ENCODE assay signal across 17 cellular contexts in the genomic region with DNA sequence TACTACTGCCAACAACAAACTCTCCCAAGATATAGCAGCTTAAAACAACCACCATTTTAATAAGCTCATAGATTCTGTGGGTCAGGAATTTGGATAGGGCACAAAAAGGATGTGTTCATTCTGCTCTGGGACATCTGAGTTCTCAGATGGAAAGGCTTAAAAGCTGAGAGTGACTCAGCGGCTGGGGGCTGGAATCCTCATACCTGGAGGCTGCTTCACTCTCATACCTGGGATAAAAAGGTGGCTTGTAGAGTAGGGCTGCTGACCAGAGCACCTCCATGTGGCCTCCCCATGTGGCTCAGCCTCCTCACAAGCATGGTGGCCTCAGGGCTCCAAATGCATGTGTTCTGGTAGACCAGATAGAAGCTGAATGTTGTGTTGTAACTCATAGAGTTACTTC. TPM values are rescaled to one million over a fixed set of nuclear protein-coding genes. Genes with fewer than 3 reads are reported as not detected.
DNase-seq lines count a peak whose midpoint lies in the region; ATAC-seq, FAIRE-seq and TF ChIP-seq lines count a peak whose summit lies in the region.
"Had no signal": no experiment of that assay in that cellular context is flagged by ENCODE, and none has a peak within 500 bp of the region (broad histone marks: within the 10 kb centered on the region; RNA-seq: fewer than 3 reads in every experiment).

No MANE protein-coding gene starts in this region.

- intact Hi-C loops in psoas muscle (cut with DNase I): no loop called here
- intact Hi-C loops in CD8-positive, alpha-beta T cell (cut with DNase I, micrococcal nuclease): no loop called here

- no peaks in the 10 kb centered on the region for H3K79me1 ChIP-seq in H1 (ENCODE audit: low read depth, low read length)

- H3K27me3 ChIP-seq in GM23338 (ENCODE audit: insufficient read depth): no peaks in the 10 kb centered on the region
- H3K27me3 ChIP-seq in H1 (replicated peaks in 1 of 4; ENCODE audit: control insufficient read depth in 3 of 4, extremely low read depth in 1 of 4, insufficient read depth in 3 of 4, low read length in 3 of 4): no peaks in the 10 kb centered on the region
- H3K27me3 ChIP-seq in psoas muscle (ENCODE audit: insufficient read depth in 3 of 3, low read length in 2 of 3): peaks cover 0 to 5% (median 0%) of the 10 kb centered on the region in 3 donors
- H3K27me3 ChIP-seq in CD8-positive, alpha-beta T cell (ENCODE audit: insufficient read depth, low read length): no peaks in the 10 kb centered on the region

- FAIRE-seq in H1 (lab: Jason Lieb, UNC): no peak
- FAIRE-seq: A204.1, GM12891, HepG2 had no signal

- no peak for DNase-seq in GM23338 (ENCODE audit: low spot score)
- no peak for DNase-seq in H1 (ENCODE audit: low read depth in 1 of 2, low spot score in 2 of 2)
- peak; percentile 62 for DNase-seq in kidney tubule cell (ENCODE audit: low spot score)
- DNase-seq in amniotic stem cell (lab: John Stamatoyannopoulos, UW): no peak
- no peak for DNase-seq in psoas muscle
- DNase-seq in CD8-positive, alpha-beta T cell: no peak
- DNase-seq: ACHN; Calu3; CD4-positive, alpha-beta T cell; DMS79 treated with DMSO at 0.1 percent for 48 hours; KBM-7 had no signal

- no peak overlapping the region for H3K27ac ChIP-seq in GM23338 (ENCODE audit: low read depth)
- no peak overlapping the region for H3K27ac ChIP-seq in H1 (ENCODE audit: low read depth, low read length)
- no peak overlapping the region for H3K27ac ChIP-seq in psoas muscle
- H3K27ac ChIP-seq in CD8-positive, alpha-beta T cell (ENCODE audit: low read depth, low read length): no peak overlapping the region
- H3K27ac ChIP-seq: C4-2B had no signal

- H2AK5ac ChIP-seq in H1 (ENCODE audit: low read depth, low read length): no peak overlapping the region

- no peak overlapping the region for H3K4ac ChIP-seq in H1 (replicated peaks; ENCODE audit: insufficient read length, low read depth, low read length)

- H3K18ac ChIP-seq in H1 (ENCODE audit: extremely low read depth, low read length): no peak overlapping the region

- no peak overlapping the region for H3K4me2 ChIP-seq in GM23338
- H3K4me2 ChIP-seq in H1 (ENCODE audit: insufficient read depth in 1 of 2, low read depth in 2 of 2, low read length in 2 of 2): no peak overlapping the region

- H3K4me1 Mint-ChIP-seq in GM23338: peaks cover 9% of the 10 kb centered on the region; the same call in 2 of the 3 replicates
- H3K4me1 Mint-ChIP-seq in CD8-positive, alpha-beta T cell (ENCODE audit: low read depth): no peaks in the 10 kb centered on the region
- H3K4me1 Mint-ChIP-seq: IgD-negative memory B cell had no signal

- 0 out of 2 replicates have a peak overlapping the region, but pooled peaks have one; percentile 76 for H2AFZ ChIP-seq in GM23338
- H2AFZ ChIP-seq in H1 (ENCODE audit: low read length): peak overlapping the region; percentile 34; the same call in 1 of the 2 replicates

- H3K27me3 Mint-ChIP-seq in GM23338 (ENCODE audit: insufficient read depth, low read depth, poor library complexity): peaks cover 5% of the 10 kb centered on the region
- H3K27me3 Mint-ChIP-seq in CD8-positive, alpha-beta T cell (ENCODE audit: low read depth): peaks cover 26% of the 10 kb centered on the region

- H3K4me3 ChIP-seq in GM23338 (no peak overlapping the region), H1 (ENCODE audit: extremely low read depth in 1 of 4, insufficient read depth in 2 of 4, low read depth in 3 of 4, low read length in 4 of 4) (no peak overlapping the region), psoas muscle (no peak overlapping the region)
- H3K4me3 ChIP-seq in CD8-positive, alpha-beta T cell (ENCODE audit: low read depth, low read length): no peak overlapping the region
- H3K4me3 ChIP-seq: HAP-1 had no signal

- WGBS in H1 (ENCODE audit: extremely low coverage in 1 of 2, insufficient coverage in 1 of 2, insufficient read length in 1 of 2, insufficient replicate concordance in 2 of 2, low coverage in 1 of 2, low lambda C conversion rate in 2 of 2, missing lambda C conversion rate in 1 of 2), 2 experiments: 86% methylated on average over 1 of the region's 1 CpG; no CpG with 5 or more reads in 1 of the 2 experiments
- 88 to 91% (median 90%) methylated on average over 1 of the region's 1 CpG for WGBS in psoas muscle, 3 donors

- H3K14ac ChIP-seq in H1 (ENCODE audit: insufficient read length): no peak overlapping the region

- H3K27ac Mint-ChIP-seq in GM23338: no peak overlapping the region
- no peak overlapping the region for H3K27ac Mint-ChIP-seq in CD8-positive, alpha-beta T cell
- H3K27ac Mint-ChIP-seq: CD4-positive, alpha-beta T cell; IgD-negative memory B cell had no signal

- H3K4me3 Mint-ChIP-seq in GM23338: no peak overlapping the region
- H3K4me3 Mint-ChIP-seq in CD8-positive, alpha-beta T cell: no peak overlapping the region
- H3K4me3 Mint-ChIP-seq: CD4-positive, alpha-beta T cell; IgD-negative memory B cell had no signal

- H4K5ac ChIP-seq in H1 (ENCODE audit: insufficient read length, low read depth, low read length): no peak overlapping the region

- H3K23ac ChIP-seq in H1 (ENCODE audit: insufficient read length): no peak overlapping the region

- H3K36me3 ChIP-seq in GM23338 (ENCODE audit: insufficient read depth) (no peaks in the 10 kb centered on the region), H1 (ENCODE audit: control insufficient read depth in 2 of 4, insufficient read depth in 4 of 4, low read length in 3 of 4) (no peaks in the 10 kb centered on the region), psoas muscle (ENCODE audit: insufficient read depth in 1 of 2, low read depth in 1 of 2) (no peaks in the 10 kb centered on the region)
- no peaks in the 10 kb centered on the region for H3K36me3 ChIP-seq in CD8-positive, alpha-beta T cell (ENCODE audit: insufficient read depth, low read length)
- H3K36me3 ChIP-seq: HAP-1 had no signal

- H3K79me2 ChIP-seq in GM23338 (replicated peaks; ENCODE audit: insufficient read depth) (no peaks in the 10 kb centered on the region), H1 (ENCODE audit: control insufficient read depth in 1 of 2, insufficient read depth in 2 of 2, low read length in 2 of 2) (no peaks in the 10 kb centered on the region)

- no peak for TF ChIP-seq EP300 in H1 (IDR thresholded peaks at IDR 0.05; ENCODE audit: borderline replicate concordance in 1 of 2, low read depth in 2 of 2, low read length in 2 of 2)

- no peaks in the 10 kb centered on the region for H3K36me3 Mint-ChIP-seq in GM23338 (ENCODE audit: low read depth)
- H3K36me3 Mint-ChIP-seq in CD8-positive, alpha-beta T cell: no peaks in the 10 kb centered on the region

- CTCF ChIA-PET in H1 (lab: Charles Lee; ENCODE audit: partially characterized antibody): interaction anchor here (1.0 to 2.2 kb wide), 3 partner anchors 196 to 366 kb away, joined by 3 to 6 read pairs (median 3); no protein-coding TSS in a partner anchor
- CTCF ChIA-PET in CD8-positive, alpha-beta T cell (lab: Charles Lee): interaction anchor here (1.1 kb wide), 1 partner anchor 20 kb away, joined by 3 read pairs; a partner anchor contains a TSS

- no peak overlapping the region for H2BK5ac ChIP-seq in H1 (ENCODE audit: low read depth, low read length)

- no peak overlapping the region for H2BK20ac ChIP-seq in H1 (ENCODE audit: low read length)

- H2BK120ac ChIP-seq in H1 (replicated peaks; ENCODE audit: low read depth, low read length): no peak overlapping the region

- H3K9ac ChIP-seq in H1 (replicated peaks in 1 of 4; ENCODE audit: extremely low read depth in 1 of 4, low read depth in 3 of 4, low read length in 3 of 4): no peak overlapping the region

- no peak overlapping the region for H2BK15ac ChIP-seq in H1 (ENCODE audit: low read length)

- no peaks in the 10 kb centered on the region for H3K23me2 ChIP-seq in H1 (ENCODE audit: low read depth, low read length)

- no peak overlapping the region for H4K91ac ChIP-seq in H1 (replicated peaks; ENCODE audit: insufficient read length, low read length)

- no peak for ATAC-seq in GM23338
- no peak for ATAC-seq in psoas muscle
- no peak for ATAC-seq in CD8-positive, alpha-beta T cell
- ATAC-seq: HepG2 had no signal

- no peaks in the 10 kb centered on the region for H3K9me3 Mint-ChIP-seq in GM23338
- no peaks in the 10 kb centered on the region for H3K9me3 Mint-ChIP-seq in CD8-positive, alpha-beta T cell
- H3K9me3 Mint-ChIP-seq: CD4-positive, alpha-beta T cell; IgD-negative memory B cell had no signal

- H3K9me2 ChIP-seq in GM23338 (ENCODE audit: insufficient read depth): peaks cover 7% of the 10 kb centered on the region

- no peaks in the 10 kb centered on the region for H3F3A ChIP-seq in GM23338 (replicated peaks; ENCODE audit: low read depth)

- H3K4me1 ChIP-seq in GM23338 (ENCODE audit: insufficient read depth) (peaks cover 8% of the 10 kb centered on the region), H1 (replicated peaks in 1 of 4; ENCODE audit: control insufficient read depth in 3 of 4, insufficient read depth in 4 of 4, low read length in 3 of 4) (no peaks in the 10 kb centered on the region; a peak in 1 of 7 replicates), psoas muscle (no peaks in the 10 kb centered on the region)
- H3K4me1 ChIP-seq in CD8-positive, alpha-beta T cell (ENCODE audit: insufficient read depth, low read length): no peaks in the 10 kb centered on the region

- H4K8ac ChIP-seq in H1 (ENCODE audit: extremely low read depth, insufficient read depth, low read length): no peak overlapping the region

- no peak for TF ChIP-seq RAD21 in H1 (IDR thresholded peaks at IDR 0.05 in 1 of 2, conservative IDR thresholded peaks at IDR 0.05 in 1 of 2; ENCODE audit: low read depth in 2 of 2, low read length in 2 of 2)

- H2BK12ac ChIP-seq in H1 (ENCODE audit: low read depth, low read length): no peak overlapping the region

- TF ChIP-seq CTCF in GM23338 (conservative IDR thresholded peaks at IDR 0.05; ENCODE audit: low read depth in 2 of 2) (no peak), H1 (IDR thresholded peaks at IDR 0.05; ENCODE audit: control extremely low read depth in 1 of 3, insufficient read depth in 1 of 3, low read depth in 1 of 3, low read length in 3 of 3) (no peak), psoas muscle (IDR thresholded peaks at IDR 0.05) (no peak)
- no peak for TF ChIP-seq CTCF in CD8-positive, alpha-beta T cell (IDR thresholded peaks at IDR 0.05)

- TF ChIP-seq POLR2A in H1 (IDR thresholded peaks at IDR 0.05; ENCODE audit: control extremely low read depth in 1 of 2, low read depth in 2 of 2, low read length in 2 of 2): no peak

- POLR2A ChIA-PET in H1 (lab: Charles Lee; ENCODE audit: partially characterized antibody): no interaction called here
- POLR2A ChIA-PET in CD8-positive, alpha-beta T cell (lab: Charles Lee): interaction anchor here (1.1 kb wide), 1 partner anchor 20 kb away, joined by 4 read pairs; a partner anchor contains a TSS

- H3K9me3 ChIP-seq in H1 (ENCODE audit: insufficient read depth in 2 of 2, low read depth in 1 of 2, low read length in 1 of 2): peaks cover 0 to 2% of the 10 kb centered on the region in 2 experiments; a peak in 1 of 4 replicates
- no peaks in the 10 kb centered on the region for H3K9me3 ChIP-seq in psoas muscle
- H3K9me3 ChIP-seq in CD8-positive, alpha-beta T cell (ENCODE audit: low read length): no peaks in the 10 kb centered on the region
- H3K9me3 ChIP-seq: HAP-1 had no signal

- no peak overlapping the region for H3K56ac ChIP-seq in H1 (replicated peaks; ENCODE audit: insufficient read length, low read depth, low read length)

- H4K20me1 ChIP-seq in GM23338 (replicated peaks; ENCODE audit: insufficient read depth): no peaks in the 10 kb centered on the region
- H4K20me1 ChIP-seq in H1 (replicated peaks in 1 of 2; ENCODE audit: control insufficient read depth in 1 of 2, insufficient read depth in 2 of 2, low read length in 2 of 2): no peaks in the 10 kb centered on the region

RNA-seq across cellular contexts. Expression of a gene that starts 20.2 kb away (rescaled TPM):
- total RNA-seq in GM23338 (2014; rRNA removed; shearing (Covaris generic)): 23.7 and 24.5 TPM in 2 replicates
- polyA plus RNA-seq in GM23338 (2016; fragmentation: Nextera tagmentation; extraction: Ambion mirVana): 7.9 and 8.0 TPM in 2 replicates
- 25.7 and 28.8 TPM in 2 replicates for total RNA-seq in H1 (2021; fragmentation: NEBNext Ultra II Directional; extraction: Animal tissue kit (Norgen Biotek cat#: 25700))
- polyA plus RNA-seq in H1 (2011; rRNA removed): 14.6 and 14.8 TPM in 2 replicates
- polyA plus RNA-seq in H1 (2011; cell fraction: cytosol; rRNA removed): 16.9 TPM
- 19.6 TPM for polyA plus RNA-seq in H1 (2011; cell fraction: nucleus; rRNA removed)
- polyA plus RNA-seq in H1 (2012, experiment 1 of 2): 10.5 to 15.1 TPM (median 11.7 TPM) in 4 replicates
- 0.85 TPM for polyA plus RNA-seq in H1 (2012, experiment 2 of 2)
- polyA plus RNA-seq in H1 (2013, experiment 1 of 2): 7.8 TPM
- 9.4 TPM for polyA plus RNA-seq in H1 (2013, experiment 2 of 2)
- 128 and 149 TPM in 2 replicates for polyA minus RNA-seq in H1 (2011; rRNA and poly(A)+ RNA removed)
- polyA minus RNA-seq in H1 (2011; cell fraction: cytosol; rRNA and poly(A)+ RNA removed): 33.2 TPM
- 30.1 TPM for polyA minus RNA-seq in H1 (2011; cell fraction: nucleus; rRNA and poly(A)+ RNA removed)
- total RNA-seq in psoas muscle: 1 to 10 TPM; 1.9 to 2.9 (median 2.4) TPM
- under 1 TPM; 0.44 to 0.60 (median 0.44) TPM for polyA plus RNA-seq in psoas muscle
- total RNA-seq in CD8-positive, alpha-beta T cell: 10 to 100 TPM; 13.3 to 15.1 TPM
- total RNA-seq: HepG2 had no signal
